In genomic region chr2:73284296-73285161, GRCh38 we compare ENCODE assay signal across 8 cellular contexts. TPM values are rescaled to one million over a fixed set of nuclear protein-coding genes. Genes with fewer than 3 reads are reported as not detected.
A peak's percentile ranks its signal among the peaks of the same experiment; 100 is the strongest.
DNase-seq lines count a peak whose midpoint lies in the region; ATAC-seq and TF ChIP-seq lines count a peak whose summit lies in the region.

A gene with protein sequence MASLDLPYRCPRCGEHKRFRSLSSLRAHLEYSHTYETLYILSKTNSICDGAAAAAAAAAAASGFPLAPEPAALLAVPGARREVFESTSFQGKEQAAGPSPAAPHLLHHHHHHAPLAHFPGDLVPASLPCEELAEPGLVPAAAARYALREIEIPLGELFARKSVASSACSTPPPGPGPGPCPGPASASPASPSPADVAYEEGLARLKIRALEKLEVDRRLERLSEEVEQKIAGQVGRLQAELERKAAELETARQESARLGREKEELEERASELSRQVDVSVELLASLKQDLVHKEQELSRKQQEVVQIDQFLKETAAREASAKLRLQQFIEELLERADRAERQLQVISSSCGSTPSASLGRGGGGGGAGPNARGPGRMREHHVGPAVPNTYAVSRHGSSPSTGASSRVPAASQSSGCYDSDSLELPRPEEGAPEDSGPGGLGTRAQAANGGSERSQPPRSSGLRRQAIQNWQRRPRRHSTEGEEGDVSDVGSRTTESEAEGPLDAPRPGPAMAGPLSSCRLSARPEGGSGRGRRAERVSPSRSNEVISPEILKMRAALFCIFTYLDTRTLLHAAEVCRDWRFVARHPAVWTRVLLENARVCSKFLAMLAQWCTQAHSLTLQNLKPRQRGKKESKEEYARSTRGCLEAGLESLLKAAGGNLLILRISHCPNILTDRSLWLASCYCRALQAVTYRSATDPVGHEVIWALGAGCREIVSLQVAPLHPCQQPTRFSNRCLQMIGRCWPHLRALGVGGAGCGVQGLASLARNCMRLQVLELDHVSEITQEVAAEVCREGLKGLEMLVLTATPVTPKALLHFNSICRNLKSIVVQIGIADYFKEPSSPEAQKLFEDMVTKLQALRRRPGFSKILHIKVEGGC (minus strand): TSS chr2:73284478. CDS start chr2:73269630, 14,848 bp downstream.

- peak within 1 kb of the TSS; percentile 66 for H3K27ac ChIP-seq in A673 (ENCODE audit: low read depth, low read length, poor library complexity, severe bottlenecking)

- peak within 1 kb of the TSS in 1 of 2 donors; percentile 69 for H3K27ac Mint-ChIP-seq in effector memory CD8-positive, alpha-beta T cell
- H3K27ac Mint-ChIP-seq in naive B cell: peak within 1 kb of the TSS; percentile 68 to 93 (median 84)

- H3K9me3 ChIP-seq in A673 (ENCODE audit: low read depth, low read length, poor library complexity, severe bottlenecking): no peaks in the 10 kb centered on the region

- peak within 1 kb of the TSS; percentile 54 to 69 for H3K4me3 Mint-ChIP-seq in effector memory CD8-positive, alpha-beta T cell
- H3K4me3 Mint-ChIP-seq in naive B cell: peak within 1 kb of the TSS; percentile 77 to 94 (median 88)

- H3K9me3 Mint-ChIP-seq in effector memory CD8-positive, alpha-beta T cell: no peaks in the 10 kb centered on the region
- no peaks in the 10 kb centered on the region for H3K9me3 Mint-ChIP-seq in naive B cell

- no peaks in the 10 kb centered on the region for H3K4me1 ChIP-seq in A673 (ENCODE audit: insufficient read depth, low read length, poor library complexity, severe bottlenecking)

- H3K36me3 ChIP-seq in A673 (ENCODE audit: insufficient read depth, low read length, poor library complexity, severe bottlenecking): no peaks in the 10 kb centered on the region

- no peak for TF ChIP-seq CTCF in A673 (conservative IDR thresholded peaks at IDR 0.05; ENCODE audit: low read depth, low read length)

- peak; percentile 66 for DNase-seq in A673 (ENCODE audit: low spot score)
- peak; percentile 39 to 78 for DNase-seq in NCI-H526 (lab: John Stamatoyannopoulos, UW)
- DNase-seq in activated CD4-positive, alpha-beta T cell treated with anti-CD3 and anti-CD28 coated beads, Interleukin-2, amount 50 U/mL, for 48 hours: peak; percentile 79 to 81
- peak; percentile 39 to 52 (median 47) for DNase-seq in effector memory CD8-positive, alpha-beta T cell
- DNase-seq in naive B cell: peak; percentile 70
- peak; percentile 67 for DNase-seq in stimulated activated naive CD4-positive, alpha-beta T cell treated with Interleukin-2 at 50 U/mL for 16 hours (lab: John Stamatoyannopoulos, UW)

- intact Hi-C loops in A673 (cut with micrococcal nuclease; ENCODE audit: unreplicated experiment): no loop called here

- peaks cover 13 to 26% of the 10 kb centered on the region in 2 donors for H3K4me1 Mint-ChIP-seq in effector memory CD8-positive, alpha-beta T cell (ENCODE audit: low read depth in 2 of 2)
- H3K4me1 Mint-ChIP-seq in naive B cell: peaks cover 27 to 33% (median 27%) of the 10 kb centered on the region in 3 donors

- POLR2A ChIA-PET in A673 (lab: Charles Lee; ENCODE audit: low non-redundant PET): no interaction called here

- peak; percentile 79 for ATAC-seq in GM18511 (IDR thresholded peaks at IDR 0.05; ENCODE audit: unreplicated experiment)
- peak; percentile 57 for ATAC-seq in HG02970 (IDR thresholded peaks at IDR 0.05; ENCODE audit: low FRiP score, unreplicated experiment)
- ATAC-seq in effector memory CD8-positive, alpha-beta T cell (replicated peaks): peak; percentile 79
- ATAC-seq in naive B cell (ENCODE audit: low read depth in 2 of 2): peak; percentile 53 to 58

- no TSS peak for BruUV-seq in A673 (replicated peaks; lab: Mats Ljungman, UMichigan)

- peak within 1 kb of the TSS; percentile 78 for H3K4me3 ChIP-seq in A673 (ENCODE audit: low read depth, low read length, poor library complexity, severe bottlenecking)

- H3K36me3 Mint-ChIP-seq in effector memory CD8-positive, alpha-beta T cell (ENCODE audit: insufficient read depth): no peaks in the 10 kb centered on the region
- H3K36me3 Mint-ChIP-seq in naive B cell: no peaks in the 10 kb centered on the region

- H3K27me3 ChIP-seq in A673 (replicated peaks; ENCODE audit: insufficient read depth, low read depth, low read length, poor library complexity): peaks cover 3% of the 10 kb centered on the region

- CTCF ChIA-PET in A673 (lab: Charles Lee): interaction anchor here (1.0 kb wide), 1 partner anchor 72 kb away, joined by 3 read pairs; no protein-coding TSS in a partner anchor

- peaks cover 14 to 18% of the 10 kb centered on the region in 2 donors for H3K27me3 Mint-ChIP-seq in effector memory CD8-positive, alpha-beta T cell
- H3K27me3 Mint-ChIP-seq in naive B cell: peaks cover 0 to 6% (median 0%) of the 10 kb centered on the region in 3 donors

RNA-seq across cellular contexts. Expression of the gene that starts here (rescaled TPM):
- total RNA-seq in A673 (2021): 8.6 and 11.5 TPM in 2 replicates
- polyA plus RNA-seq in naive B cell (ENCODE audit: low read depth in 6 of 6): 1 to 10 TPM in 4 of 6 donors, under 1 TPM in 1, not detected in 1; 0.79 to 2.3 (median 1.1) TPM

Comparison
In these comparisons a context has a peak if more than half of its experiments do, and no peak if none do; other contexts are left out.
1. Peak in every context shown above with its lines: DNase-seq, ATAC-seq, H3K4me3 ChIP-seq and H3K27ac ChIP-seq.